In genomic region chr12:93879476-93880376, GRCh38 we compare ENCODE assay signal across 12 cellular contexts.
DNase-seq lines count a peak whose midpoint lies in the region; ATAC-seq and TF ChIP-seq lines count a peak whose summit lies in the region.
"Had no signal": no experiment of that assay in that cellular context is flagged by ENCODE, and none has a peak within 500 bp of the region (broad histone marks: within the 10 kb centered on the region; RNA-seq: fewer than 3 reads in every experiment).

No MANE protein-coding gene starts in this region.

- H3K27ac ChIP-seq in colonic mucosa: no peak overlapping the region
- H3K27ac ChIP-seq in ovary: no peak overlapping the region

- H3K27me3 ChIP-seq in colonic mucosa: no peaks in the 10 kb centered on the region
- no peaks in the 10 kb centered on the region for H3K27me3 ChIP-seq in ovary

- no peaks in the 10 kb centered on the region for H3K36me3 ChIP-seq in colonic mucosa
- no peaks in the 10 kb centered on the region for H3K36me3 ChIP-seq in mucosa of descending colon (ENCODE audit: low read depth)
- no peaks in the 10 kb centered on the region for H3K36me3 ChIP-seq in ovary

- DNase-seq in Caki2 (ENCODE audit: low read depth) (peak; percentile 10), LHCN-M2 (ENCODE audit: low read depth) (peak; percentile 78), colonic mucosa (peak; percentile 15), mucosa of descending colon (no peak), ovary (no peak), Ammon's horn (ENCODE audit: low spot score) (no peak), DMS53 treated with DMSO at 0.1 percent for 48 hours (lab: John Stamatoyannopoulos, UW; ENCODE audit: unreplicated experiment) (no peak)
- DNase-seq in NK-92 treated with Interleukin-12 subunit alpha and Interleukin-12 subunit beta, amount 100 ng/mL, for 24 hours (lab: John Stamatoyannopoulos, UW): no peak
- DNase-seq: Calu3, midbrain, NCI-H524 treated with DMSO at 0.1 percent for 48 hours, small intestine had no signal

- TF ChIP-seq POLR2A in ovary (IDR thresholded peaks at IDR 0.05): no peak

- intact Hi-C loops in colonic mucosa (cut with DNase I): no loop called here
- intact Hi-C loops in mucosa of descending colon (cut with DNase I, micrococcal nuclease): no loop called here
- intact Hi-C loops in ovary (cut with DNase I): no loop called here

- no peak overlapping the region for H3K9ac ChIP-seq in colonic mucosa (ENCODE audit: low read depth in 2 of 2, low read length in 2 of 2)

- TF ChIP-seq EP300 in ovary (IDR thresholded peaks at IDR 0.05): no peak

- H3K4me1 ChIP-seq in colonic mucosa: no peaks in the 10 kb centered on the region
- no peaks in the 10 kb centered on the region for H3K4me1 ChIP-seq in mucosa of descending colon (ENCODE audit: low read depth)
- H3K4me1 ChIP-seq in ovary (ENCODE audit: insufficient read depth): no peaks in the 10 kb centered on the region

- in situ Hi-C loops in Caki2 (cut with HindIII; ENCODE audit: low pct_unique_long_range_greater_than_20kb, low sequenced_read_pairs): no loop called here

- no peak for TF ChIP-seq CTCF in colonic mucosa (IDR thresholded peaks at IDR 0.05)
- TF ChIP-seq CTCF in mucosa of descending colon (IDR thresholded peaks at IDR 0.05): no peak
- TF ChIP-seq CTCF in ovary (IDR thresholded peaks at IDR 0.05): no peak

- H3K4me3 ChIP-seq in colonic mucosa (no peak overlapping the region), mucosa of descending colon (no peak overlapping the region), ovary (no peak overlapping the region)

- H3K9me3 ChIP-seq in colonic mucosa (no peaks in the 10 kb centered on the region), mucosa of descending colon (peaks cover 11% of the 10 kb centered on the region), ovary (peaks cover 0 to 3% of the 10 kb centered on the region in 2 donors)

- 80 to 91% (median 87%) methylated on average over 6 of the region's 6 CpGs for WGBS in ovary, 3 donors

- ATAC-seq in mucosa of descending colon: peak; percentile 82

Comparison
In these comparisons a context has a peak if more than half of its experiments do, and no peak if none do; other contexts are left out.
1. DNase-seq: peak in Caki2 (single experiment), LHCN-M2 (single experiment) and colonic mucosa (single experiment); none in mucosa of descending colon (0 of 3), ovary (0 of 5), NK-92 treated with Interleukin-12 subunit alpha and Interleukin-12 subunit beta, amount 100 ng/mL, for 24 hours (single experiment), Ammon's horn (single experiment) and DMS53 treated with DMSO at 0.1 percent for 48 hours (single experiment).